In the genomic region with DNA sequence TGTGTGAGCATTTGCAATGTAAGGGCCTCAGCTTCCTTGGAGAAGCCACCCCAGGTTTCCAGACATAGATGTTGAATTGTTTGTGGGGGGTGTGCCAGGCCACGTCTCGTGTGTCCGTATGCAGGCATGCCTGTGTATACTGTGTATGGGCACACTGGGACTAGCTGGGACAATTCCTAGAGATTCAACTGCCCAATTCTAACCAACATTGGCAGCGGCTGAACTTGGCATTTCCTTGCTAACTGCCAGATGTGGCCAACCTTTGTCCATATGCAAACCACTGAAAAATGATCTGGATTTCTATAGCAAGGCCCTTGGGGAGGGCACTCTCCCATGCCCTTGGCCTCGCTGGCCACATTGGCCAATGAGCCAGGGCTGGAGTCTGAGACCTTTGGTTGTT, we compare ENCODE assay signal across 25 cellular contexts. TPM values are rescaled to one million over a fixed set of nuclear protein-coding genes. Genes with fewer than 3 reads are reported as not detected.
DNase-seq lines count a peak whose midpoint lies in the region; ATAC-seq and TF ChIP-seq lines count a peak whose summit lies in the region.
"Had no signal": no experiment of that assay in that cellular context is flagged by ENCODE, and none has a peak within 500 bp of the region (broad histone marks: within the 10 kb centered on the region; RNA-seq: fewer than 3 reads in every experiment).

No MANE protein-coding gene starts in this region.

- H3K9me3 Mint-ChIP-seq in activated CD8-positive, alpha-beta T cell treated with anti-CD3 and anti-CD28 coated beads for 36 hours, result no peaks in the 10 kb centered on the region
- no peaks in the 10 kb centered on the region for H3K9me3 Mint-ChIP-seq in activated CD8-positive, alpha-beta T cell treated with anti-CD3 and anti-CD28 coated beads, Interleukin-2, amount 10 ng/mL, durations not matched to agents 7 days and 5 days (ENCODE audit: insufficient read depth)
- no peaks in the 10 kb centered on the region for H3K9me3 Mint-ChIP-seq in CD4-positive, alpha-beta T cell
- no peaks in the 10 kb centered on the region for H3K9me3 Mint-ChIP-seq in chondrocyte (ENCODE audit: low read depth)
- H3K9me3 Mint-ChIP-seq: H9 had no signal

- no peaks in the 10 kb centered on the region for H3K9me3 ChIP-seq in CD4-positive, alpha-beta T cell (ENCODE audit: control insufficient read depth, low read length)
- H3K9me3 ChIP-seq in psoas muscle, result no peaks in the 10 kb centered on the region
- H3K9me3 ChIP-seq: Caco-2, MG63 had no signal

- no peak for DNase-seq in activated CD8-positive, alpha-beta T cell treated with anti-CD3 and anti-CD28 coated beads for 36 hours
- DNase-seq in activated CD8-positive, alpha-beta T cell treated with anti-CD3 and anti-CD28 coated beads, Interleukin-2, amount 10 ng/mL, durations not matched to agents 7 days and 5 days, result no peak
- DNase-seq in CD4-positive, alpha-beta T cell, result no peak
- DNase-seq in chondrocyte (ENCODE audit: low spot score) (peak; percentile 32), psoas muscle (peak in 1 of 2 donors; percentile 26), kidney glomerular epithelial cell (lab: John Stamatoyannopoulos, UW) (no peak), AG20443 (ENCODE audit: low spot score) (no peak)
- DNase-seq: 8988T; CD4-positive, CD25-positive, alpha-beta regulatory T cell; DMS153; GDM1; H9; IMR-90; MG63; NCI-H1048; NCI-H1436 treated with DMSO at 0.1 percent for 48 hours; NCI-H2029 treated with DMSO at 0.1 percent for 48 hours; NCI-H2171; NCI-H446; NCI-H69; SHP77 had no signal

- POLR2A ChIA-PET in activated CD8-positive, alpha-beta T cell treated with anti-CD3 and anti-CD28 coated beads for 36 hours (lab: Charles Lee), result interaction anchor here (1.4 kb wide), 1 partner anchor 67 kb away, joined by 3 read pairs; no protein-coding TSS in a partner anchor
- POLR2A ChIA-PET in activated CD8-positive, alpha-beta T cell treated with anti-CD3 and anti-CD28 coated beads, Interleukin-2, amount 10 ng/mL, durations not matched to agents 7 days and 5 days (lab: Charles Lee), result no interaction called here
- POLR2A ChIA-PET in CD4-positive, alpha-beta T cell (lab: Charles Lee), result no interaction called here

- H3K4me3 Mint-ChIP-seq in activated CD8-positive, alpha-beta T cell treated with anti-CD3 and anti-CD28 coated beads for 36 hours, result no peak overlapping the region
- H3K4me3 Mint-ChIP-seq in activated CD8-positive, alpha-beta T cell treated with anti-CD3 and anti-CD28 coated beads, Interleukin-2, amount 10 ng/mL, durations not matched to agents 7 days and 5 days, result no peak overlapping the region
- no peak overlapping the region for H3K4me3 Mint-ChIP-seq in CD4-positive, alpha-beta T cell
- H3K4me3 Mint-ChIP-seq in chondrocyte (ENCODE audit: unreplicated experiment), result no peak overlapping the region
- H3K4me3 Mint-ChIP-seq: B cell; CD4-positive, CD25-positive, alpha-beta regulatory T cell; H9 had no signal

- H3K27ac ChIP-seq in CD4-positive, alpha-beta T cell (ENCODE audit: low read depth, low read length), result no peak overlapping the region
- H3K27ac ChIP-seq in psoas muscle, result peak overlapping the region; percentile 55
- H3K27ac ChIP-seq: HL-60 had no signal

- H3K27me3 ChIP-seq in CD4-positive, alpha-beta T cell (ENCODE audit: control insufficient read depth, insufficient read depth, low read length), result no peaks in the 10 kb centered on the region
- H3K27me3 ChIP-seq in psoas muscle (ENCODE audit: insufficient read depth in 3 of 3, low read length in 2 of 3), result no peaks in the 10 kb centered on the region
- H3K27me3 ChIP-seq: MG63 had no signal

- H3K4me1 ChIP-seq in psoas muscle, result peaks cover 35% of the 10 kb centered on the region
- H3K4me1 ChIP-seq: Caco-2 had no signal

- intact Hi-C loops in activated CD8-positive, alpha-beta T cell treated with anti-CD3 and anti-CD28 coated beads for 36 hours (cut with micrococcal nuclease), result loop anchor here (10.0 kb wide), 2 partner anchors 187 to 397 kb away; no protein-coding TSS in a partner anchor
- intact Hi-C loops in CD4-positive, alpha-beta T cell (cut with DNase I, micrococcal nuclease), result no loop called here
- intact Hi-C loops in psoas muscle (cut with DNase I), result loop anchor here in 1 of 2 donors (10.0 kb wide), 1 partner anchor 397 kb away; no protein-coding TSS in a partner anchor

- no peak for TF ChIP-seq CTCF in activated CD8-positive, alpha-beta T cell treated with anti-CD3 and anti-CD28 coated beads for 36 hours (IDR thresholded peaks at IDR 0.05)
- TF ChIP-seq CTCF in CD4-positive, alpha-beta T cell (IDR thresholded peaks at IDR 0.05), result no peak
- TF ChIP-seq CTCF in chondrocyte (IDR thresholded peaks at IDR 0.05), result no peak
- TF ChIP-seq CTCF in psoas muscle (IDR thresholded peaks at IDR 0.05), result no peak

- no peaks in the 10 kb centered on the region for H3K27me3 Mint-ChIP-seq in activated CD8-positive, alpha-beta T cell treated with anti-CD3 and anti-CD28 coated beads for 36 hours
- H3K27me3 Mint-ChIP-seq in activated CD8-positive, alpha-beta T cell treated with anti-CD3 and anti-CD28 coated beads, Interleukin-2, amount 10 ng/mL, durations not matched to agents 7 days and 5 days (ENCODE audit: low read depth), result no peaks in the 10 kb centered on the region
- H3K27me3 Mint-ChIP-seq in CD4-positive, alpha-beta T cell, result no peaks in the 10 kb centered on the region
- no peaks in the 10 kb centered on the region for H3K27me3 Mint-ChIP-seq in chondrocyte (ENCODE audit: low read depth)
- H3K27me3 Mint-ChIP-seq: B cell; CD4-positive, CD25-positive, alpha-beta regulatory T cell had no signal

- no peak overlapping the region for H3K4me3 ChIP-seq in psoas muscle
- H3K4me3 ChIP-seq: MG63 had no signal

- CTCF ChIA-PET in activated CD8-positive, alpha-beta T cell treated with anti-CD3 and anti-CD28 coated beads for 36 hours (lab: Charles Lee), result no interaction called here
- CTCF ChIA-PET in activated CD8-positive, alpha-beta T cell treated with anti-CD3 and anti-CD28 coated beads, Interleukin-2, amount 10 ng/mL, durations not matched to agents 7 days and 5 days (lab: Charles Lee), result no interaction called here
- CTCF ChIA-PET in CD4-positive, alpha-beta T cell (lab: Charles Lee), result no interaction called here

- peak overlapping the region; percentile 25 for H3K27ac Mint-ChIP-seq in activated CD8-positive, alpha-beta T cell treated with anti-CD3 and anti-CD28 coated beads for 36 hours
- H3K27ac Mint-ChIP-seq in activated CD8-positive, alpha-beta T cell treated with anti-CD3 and anti-CD28 coated beads, Interleukin-2, amount 10 ng/mL, durations not matched to agents 7 days and 5 days, result no peak overlapping the region
- peak overlapping the region; percentile 39 for H3K27ac Mint-ChIP-seq in CD4-positive, alpha-beta T cell
- no peak overlapping the region for H3K27ac Mint-ChIP-seq in chondrocyte (ENCODE audit: unreplicated experiment)

- H3K4me1 Mint-ChIP-seq in activated CD8-positive, alpha-beta T cell treated with anti-CD3 and anti-CD28 coated beads for 36 hours (ENCODE audit: low read depth), result peaks cover 7% of the 10 kb centered on the region
- H3K4me1 Mint-ChIP-seq in activated CD8-positive, alpha-beta T cell treated with anti-CD3 and anti-CD28 coated beads, Interleukin-2, amount 10 ng/mL, durations not matched to agents 7 days and 5 days (ENCODE audit: low read depth), result peaks cover 11% of the 10 kb centered on the region
- peaks cover 23% of the 10 kb centered on the region for H3K4me1 Mint-ChIP-seq in CD4-positive, alpha-beta T cell (ENCODE audit: low read depth)
- H3K4me1 Mint-ChIP-seq in chondrocyte (ENCODE audit: low read depth), result peaks cover 8% of the 10 kb centered on the region

- 36 to 43% (median 40%) methylated on average over 5 of the region's 5 CpGs for whole genome bisulfite sequencing in psoas muscle, 3 donors

- H3K36me3 Mint-ChIP-seq in activated CD8-positive, alpha-beta T cell treated with anti-CD3 and anti-CD28 coated beads for 36 hours (ENCODE audit: low read depth), result peaks cover 5% of the 10 kb centered on the region
- peaks cover 20% of the 10 kb centered on the region for H3K36me3 Mint-ChIP-seq in activated CD8-positive, alpha-beta T cell treated with anti-CD3 and anti-CD28 coated beads, Interleukin-2, amount 10 ng/mL, durations not matched to agents 7 days and 5 days (ENCODE audit: low read depth)
- peaks cover 44% of the 10 kb centered on the region for H3K36me3 Mint-ChIP-seq in CD4-positive, alpha-beta T cell (ENCODE audit: low read depth)
- H3K36me3 Mint-ChIP-seq in chondrocyte (ENCODE audit: low read depth), result peaks cover 8% of the 10 kb centered on the region

- no peak for ATAC-seq in activated CD8-positive, alpha-beta T cell treated with anti-CD3 and anti-CD28 coated beads for 36 hours
- ATAC-seq in activated CD8-positive, alpha-beta T cell treated with anti-CD3 and anti-CD28 coated beads, Interleukin-2, amount 10 ng/mL, durations not matched to agents 7 days and 5 days, result no peak
- ATAC-seq in CD4-positive, alpha-beta T cell (ENCODE audit: poor library complexity), result no peak
- ATAC-seq in psoas muscle (no peak), GM21825 (IDR thresholded peaks at IDR 0.05; ENCODE audit: unreplicated experiment) (no peak)

- H3K36me3 ChIP-seq in psoas muscle (ENCODE audit: insufficient read depth in 1 of 2, low read depth in 1 of 2), result peaks cover 0 to 16% of the 10 kb centered on the region in 2 donors

RNA-seq across cellular contexts. Expression of gene SAR1B, which starts 50.3 kb away (rescaled TPM):
- total RNA-seq in activated CD8-positive, alpha-beta T cell treated with anti-CD3 and anti-CD28 coated beads for 36 hours, result 10 to 100 TPM; 49.7 to 55.4 TPM
- total RNA-seq in activated CD8-positive, alpha-beta T cell treated with anti-CD3 and anti-CD28 coated beads, Interleukin-2, amount 10 ng/mL, durations not matched to agents 7 days and 5 days, result 10 to 100 TPM; 51.2 to 56.4 TPM
- total RNA-seq in CD4-positive, alpha-beta T cell, result 10 to 100 TPM; 36.2 to 40.1 TPM
- total RNA-seq in chondrocyte, result 76.8 to 95.5 TPM (median 77.1 TPM) in 3 replicates
- 100 to 1,000 TPM; 161 to 238 (median 206) TPM for total RNA-seq in psoas muscle
- polyA plus RNA-seq in psoas muscle, result 100 to 1,000 TPM; 116 to 188 (median 126) TPM

RNA-seq across cellular contexts. Expression of gene JADE2, which starts 56.8 kb away (rescaled TPM):
- total RNA-seq in activated CD8-positive, alpha-beta T cell treated with anti-CD3 and anti-CD28 coated beads for 36 hours, result 10 to 100 TPM; 58.7 to 61.2 TPM
- 10 to 100 TPM; 79.9 to 86.0 TPM for total RNA-seq in activated CD8-positive, alpha-beta T cell treated with anti-CD3 and anti-CD28 coated beads, Interleukin-2, amount 10 ng/mL, durations not matched to agents 7 days and 5 days
- 100 to 1,000 TPM; 120 to 124 TPM for total RNA-seq in CD4-positive, alpha-beta T cell
- total RNA-seq in chondrocyte (16.3 to 17.6 TPM (median 16.8 TPM) in 3 replicates), psoas muscle (10 to 100 TPM in 3 of 4 donors, 1 to 10 TPM in 1; 10.0 to 15.1 (median 14.4) TPM)
- polyA plus RNA-seq in psoas muscle, result 10 to 100 TPM in 1 of 3 donors, 1 to 10 TPM in 2; 5.0 to 10.1 (median 6.0) TPM

Comparison
In these comparisons a context has a peak if more than half of its experiments do, and no peak if none do; other contexts are left out.
1. H3K27ac Mint-ChIP-seq: peak in activated CD8-positive, alpha-beta T cell treated with anti-CD3 and anti-CD28 coated beads for 36 hours (single experiment) and CD4-positive, alpha-beta T cell (single experiment); none in activated CD8-positive, alpha-beta T cell treated with anti-CD3 and anti-CD28 coated beads, Interleukin-2, amount 10 ng/mL, durations not matched to agents 7 days and 5 days (single experiment) and chondrocyte (single experiment).